In genomic region chr6:157235600-157236039, GRCh38 we compare ENCODE assay signal across 8 cellular contexts.
DNase-seq lines count a peak whose midpoint lies in the region; ATAC-seq and TF ChIP-seq lines count a peak whose summit lies in the region.

No MANE protein-coding gene starts in this region.

- H3K4me1 ChIP-seq in right atrium auricular region (peaks cover 0 to 29% of the 10 kb centered on the region in 2 donors), trophoblast cell (ENCODE audit: control insufficient read depth in 1 of 2, insufficient read depth in 2 of 2, low read length in 2 of 2) (peaks cover 4 to 12% of the 10 kb centered on the region in 2 experiments)

- H3K4ac ChIP-seq in trophoblast cell (ENCODE audit: low read depth, low read length) = no peak overlapping the region

- H4K8ac ChIP-seq in trophoblast cell (ENCODE audit: low read depth, low read length) = no peak overlapping the region

- H2BK120ac ChIP-seq in trophoblast cell (ENCODE audit: insufficient read depth, low read length, poor library complexity) = no peak overlapping the region

- peak overlapping the region; percentile 71 to 75 for H3K27ac ChIP-seq in right atrium auricular region
- H3K27ac ChIP-seq in trophoblast cell (ENCODE audit: low read depth, low read length) = no peak overlapping the region

- peak; percentile 69 to 73 for TF ChIP-seq CTCF in right atrium auricular region (IDR thresholded peaks at IDR 0.05)

- DNase-seq in SKM-1 treated with dmso at 0.1 percent for 144 hours (lab: John Stamatoyannopoulos, UW; ENCODE audit: unreplicated experiment) (peak; percentile 54), astrocyte of the hippocampus (ENCODE audit: low read depth, low spot score) (peak; percentile 76), right atrium auricular region (ENCODE audit: low spot score) (peak; percentile 75), trophoblast cell (peak in 1 of 2 donors; percentile 35), NCI-H1092 treated with DMSO at 0.1 percent for 48 hours (lab: John Stamatoyannopoulos, UW) (no peak), DMS153 (lab: John Stamatoyannopoulos, UW) (no peak)

- WGBS in trophoblast cell (ENCODE audit: extremely low coverage, insufficient coverage, insufficient read length) = no CpG with 5 or more reads among the region's 28 CpGs

- H2AK5ac ChIP-seq in trophoblast cell (ENCODE audit: low read length) = no peak overlapping the region

- H2AFZ ChIP-seq in trophoblast cell (ENCODE audit: insufficient read depth, low read length, poor library complexity) = peak overlapping the region; percentile 5

- no peaks in the 10 kb centered on the region for H3K79me2 ChIP-seq in trophoblast cell (ENCODE audit: control insufficient read depth, insufficient read depth, low read length, poor library complexity)

- no peak overlapping the region for H2BK5ac ChIP-seq in trophoblast cell (ENCODE audit: low read depth, low read length, poor library complexity)

- H4K12ac ChIP-seq in trophoblast cell (ENCODE audit: low read depth, low read length) = no peak overlapping the region

- no peak overlapping the region for H3K14ac ChIP-seq in trophoblast cell (ENCODE audit: low read length)

- no peak overlapping the region for H3K18ac ChIP-seq in trophoblast cell (ENCODE audit: low read length)

- no peak overlapping the region for H2BK12ac ChIP-seq in trophoblast cell (ENCODE audit: low read length)

- H4K91ac ChIP-seq in trophoblast cell (ENCODE audit: low read depth, low read length) = no peak overlapping the region

- H3K27me3 ChIP-seq in right atrium auricular region = no peaks in the 10 kb centered on the region
- peaks cover 28% of the 10 kb centered on the region for H3K27me3 ChIP-seq in trophoblast cell (ENCODE audit: insufficient read depth, low read length)

- H3K4me3 ChIP-seq in right atrium auricular region (peak overlapping the region; percentile 56 to 66), trophoblast cell (ENCODE audit: low read depth, low read length) (peak overlapping the region; percentile 38)

- no peaks in the 10 kb centered on the region for H3K79me1 ChIP-seq in trophoblast cell (ENCODE audit: low read length)

- no peak overlapping the region for H3K9ac ChIP-seq in trophoblast cell (ENCODE audit: low read length)

- peak overlapping the region; percentile 60 for H3K4me2 ChIP-seq in trophoblast cell (ENCODE audit: low read length)

- no peak overlapping the region for H3K23ac ChIP-seq in trophoblast cell (ENCODE audit: low read length)

- peak; percentile 54 for ATAC-seq in GM19351 (IDR thresholded peaks at IDR 0.05; ENCODE audit: unreplicated experiment)
- ATAC-seq in GM21447 (IDR thresholded peaks at IDR 0.05; ENCODE audit: unreplicated experiment) = no peak

- H3K36me3 ChIP-seq in right atrium auricular region (no peaks in the 10 kb centered on the region), trophoblast cell (ENCODE audit: control insufficient read depth in 1 of 2, insufficient read depth in 2 of 2, low read length in 2 of 2) (no peaks in the 10 kb centered on the region)

- H3K9me3 ChIP-seq in right atrium auricular region (no peaks in the 10 kb centered on the region), trophoblast cell (ENCODE audit: insufficient read depth, low read depth, low read length) (peaks cover 6% of the 10 kb centered on the region)

Comparison
In these comparisons a context has a peak if more than half of its experiments do, and no peak if none do; other contexts are left out.
1. DNase-seq: peak in SKM-1 treated with dmso at 0.1 percent for 144 hours (single experiment), astrocyte of the hippocampus (single experiment) and right atrium auricular region (single experiment); none in NCI-H1092 treated with DMSO at 0.1 percent for 48 hours (single experiment) and DMS153 (single experiment).